8 cellular contexts compared by ENCODE assay signal in genomic region chr18:49814147-49814499, GRCh38. TPM values are rescaled to one million over a fixed set of nuclear protein-coding genes. Genes with fewer than 3 reads are reported as not detected.
A peak's percentile ranks its signal among the peaks of the same experiment; 100 is the strongest.
DNase-seq lines count a peak whose midpoint lies in the region; ATAC-seq, FAIRE-seq and TF ChIP-seq lines count a peak whose summit lies in the region.

No MANE protein-coding gene starts in this region.

- TF ChIP-seq CTCF in RWPE1 (conservative IDR thresholded peaks at IDR 0.05; ENCODE audit: low read depth) (no peak), astrocyte of the cerebellum (IDR thresholded peaks at IDR 0.05; ENCODE audit: low read depth, low read length, missing control alignments) (no peak)

- peaks cover 8 to 16% (median 16%) of the 10 kb centered on the region in 11 experiments for H3K9me3 ChIP-seq in BLaER1 treated with 17β-estradiol and CSF1 and Interleukin-3, amounts not matched to agents 10 nM and 100 nM (replicated peaks in 1 of 11)
- H3K9me3 ChIP-seq in iPS-18a (ENCODE audit: control insufficient read depth, low read depth, low read length) (peaks cover 8% of the 10 kb centered on the region), small intestine (ENCODE audit: control insufficient read depth, low read depth) (no peaks in the 10 kb centered on the region)

- H3K4me3 ChIP-seq in BLaER1 treated with 17β-estradiol and CSF1 and Interleukin-3, amounts not matched to agents 10 nM and 100 nM, result peak overlapping the region; percentile 76 to 95 (median 84)
- H3K4me3 ChIP-seq in astrocyte of the cerebellum (ENCODE audit: low read depth, low read length), result peak overlapping the region; percentile 60
- peak overlapping the region; percentile 79 for H3K4me3 ChIP-seq in iPS-18a (ENCODE audit: low read length)
- peak overlapping the region; percentile 71 to 77 for H3K4me3 ChIP-seq in small intestine (ENCODE audit: low read depth in 1 of 2, low read length in 2 of 2)

- no peaks in the 10 kb centered on the region for H4K20me1 ChIP-seq in BLaER1 treated with 17β-estradiol and CSF1 and Interleukin-3, amounts not matched to agents 10 nM and 100 nM

- POLR2A ChIA-PET in RWPE1 (lab: Yijun Ruan, JAX; ENCODE audit: low non-redundant PET), result no interaction called here

- ATAC-seq in GM19035 (IDR thresholded peaks at IDR 0.05; ENCODE audit: unreplicated experiment), result peak; percentile 23
- peak; percentile 31 for ATAC-seq in HG03460 (IDR thresholded peaks at IDR 0.05; ENCODE audit: unreplicated experiment)

- H3K27ac ChIP-seq in BLaER1 treated with 17β-estradiol and CSF1 and Interleukin-3, amounts not matched to agents 10 nM and 100 nM, result peak overlapping the region; percentile 92 to 100 (median 98); a peak in 21 of 22 replicates
- H3K27ac ChIP-seq in RWPE1, result peak overlapping the region; percentile 97
- H3K27ac ChIP-seq in iPS-18a (ENCODE audit: low read length), result no peak overlapping the region
- peak overlapping the region; percentile 99 for H3K27ac ChIP-seq in small intestine (ENCODE audit: low read depth in 1 of 2, low read length in 1 of 2)

- in situ Hi-C loops in astrocyte of the cerebellum (cut with HindIII; ENCODE audit: low sequenced_read_pairs), result no loop called here

- 0 to 1% (median 0%) methylated on average over 24 of the region's 24 CpGs for WGBS in small intestine, 3 donors

- peaks cover 4 to 21% (median 15%) of the 10 kb centered on the region in 11 experiments; a peak in 21 of 22 replicates for H3K36me3 ChIP-seq in BLaER1 treated with 17β-estradiol and CSF1 and Interleukin-3, amounts not matched to agents 10 nM and 100 nM
- H3K36me3 ChIP-seq in iPS-18a (ENCODE audit: control insufficient read depth, low read depth, low read length) (peaks cover 4% of the 10 kb centered on the region), small intestine (ENCODE audit: control insufficient read depth in 2 of 2, insufficient read depth in 2 of 2, low read length in 2 of 2) (no peaks in the 10 kb centered on the region)

- H3K4me2 ChIP-seq in BLaER1 treated with 17β-estradiol and CSF1 and Interleukin-3, amounts not matched to agents 10 nM and 100 nM, result peak overlapping the region; percentile 93 to 98 (median 96)

- peaks cover 24 to 30% (median 27%) of the 10 kb centered on the region in 10 experiments for H3K4me1 ChIP-seq in BLaER1 treated with 17β-estradiol and CSF1 and Interleukin-3, amounts not matched to agents 10 nM and 100 nM
- H3K4me1 ChIP-seq in iPS-18a (ENCODE audit: control insufficient read depth, low read depth, low read length) (peaks cover 18% of the 10 kb centered on the region), small intestine (ENCODE audit: control insufficient read depth in 2 of 2, insufficient read depth in 1 of 2, low read depth in 1 of 2, low read length in 1 of 2) (peaks cover 3 to 6% of the 10 kb centered on the region in 2 donors)

- H3K27me3 ChIP-seq in BLaER1 treated with 17β-estradiol and CSF1 and Interleukin-3, amounts not matched to agents 10 nM and 100 nM, result no peaks in the 10 kb centered on the region
- H3K27me3 ChIP-seq in iPS-18a (ENCODE audit: control insufficient read depth, insufficient read depth, low read length), result no peaks in the 10 kb centered on the region
- no peaks in the 10 kb centered on the region for H3K27me3 ChIP-seq in small intestine (ENCODE audit: control insufficient read depth in 2 of 2, insufficient read depth in 2 of 2, low read length in 2 of 2)

- DNase-seq in RWPE1 (ENCODE audit: low spot score), result peak; percentile 26
- no peak for DNase-seq in astrocyte of the cerebellum (ENCODE audit: low read depth)
- peak; percentile 56 for DNase-seq in small intestine
- DNase-seq in GDM1 (lab: John Stamatoyannopoulos, UW), result no peak

- H3K9ac ChIP-seq in BLaER1 treated with 17β-estradiol and CSF1 and Interleukin-3, amounts not matched to agents 10 nM and 100 nM, result peak overlapping the region; percentile 94 to 99 (median 97)
- H3K9ac ChIP-seq in iPS-18a (ENCODE audit: low read length), result peak overlapping the region; percentile 87

- no peak for FAIRE-seq in small intestine (lab: Jason Lieb, UNC)

- CTCF ChIA-PET in RWPE1 (lab: Yijun Ruan, JAX), result interaction anchor here (0.6 kb wide), 1 partner anchor 30 kb away, joined by 3 read pairs; no protein-coding TSS in a partner anchor

RNA-seq across cellular contexts. Expression of gene ACAA2, which starts 0.8 kb away (rescaled TPM):
- 100 to 1,000 TPM; 117 to 397 (median 298) TPM for polyA plus RNA-seq in small intestine

Comparison
In these comparisons a context has a peak if more than half of its experiments do, and no peak if none do; other contexts are left out.
1. DNase-seq: peak in RWPE1 (single experiment) and small intestine (single experiment); none in astrocyte of the cerebellum (single experiment) and GDM1 (single experiment).
2. Peak in every context shown above with its lines, with median percentiles within 50 percentile points of each other: H3K4me3 ChIP-seq.